Comparison of ENCODE assay signal across 8 cellular contexts in the genomic region with DNA sequence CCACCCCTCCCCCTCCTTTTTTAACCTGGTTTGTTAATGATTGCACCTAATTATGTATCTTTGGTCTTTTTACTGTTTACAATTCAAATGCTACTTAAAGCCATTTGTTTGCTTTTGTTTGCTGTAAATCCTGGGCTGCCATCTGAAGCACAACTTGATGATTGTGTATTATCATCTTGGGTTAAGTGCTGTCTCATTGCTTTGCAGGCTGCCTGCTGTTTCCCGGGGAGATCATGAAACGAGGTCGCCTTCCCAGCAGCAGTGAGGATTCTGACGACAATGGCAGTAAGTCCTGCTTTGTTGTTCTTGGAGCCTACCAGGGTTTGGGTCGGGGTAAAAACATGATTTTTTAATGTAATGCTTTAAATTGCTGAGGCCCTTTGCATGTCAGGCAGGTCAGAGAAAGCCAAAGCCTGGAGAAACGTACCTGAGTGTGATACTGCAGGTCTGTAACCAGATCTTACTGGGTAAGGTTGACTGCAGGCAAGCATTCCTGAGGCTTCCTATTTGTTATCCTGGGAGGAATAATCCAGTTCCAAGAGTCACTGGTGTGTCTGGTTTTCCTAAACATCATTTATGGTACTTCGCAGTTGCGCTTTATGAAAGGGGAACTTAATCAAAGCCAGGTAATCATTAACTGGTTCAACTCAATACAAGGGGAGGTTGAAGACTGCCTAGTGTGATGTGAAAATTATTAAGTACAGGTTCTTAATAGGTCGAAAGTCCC. TPM values are rescaled to one million over a fixed set of nuclear protein-coding genes. Genes with fewer than 3 reads are reported as not detected.
DNase-seq lines count a peak whose midpoint lies in the region; ATAC-seq, FAIRE-seq and TF ChIP-seq lines count a peak whose summit lies in the region.

No MANE protein-coding gene starts in this region.

- H3K27ac Mint-ChIP-seq in activated naive CD4-positive, alpha-beta T cell treated with anti-CD3 and anti-CD28 coated beads, Interleukin-2, amount 50 U/mL, for 72 hours, result peak overlapping the region in 1 of 2 donors; percentile 36

- TF ChIP-seq CTCF in endothelial cell of umbilical vein (IDR thresholded peaks at IDR 0.05; ENCODE audit: extremely low read depth in 1 of 2, insufficient read depth in 1 of 2, low read depth in 1 of 2, low read length in 2 of 2) (no peak), smooth muscle cell (IDR thresholded peaks at IDR 0.05; ENCODE audit: borderline replicate concordance, insufficient read depth, poor library complexity, severe bottlenecking) (no peak)

- H3K9me3 ChIP-seq in endothelial cell of umbilical vein (replicated peaks; ENCODE audit: control insufficient read depth, insufficient read depth, low read length) (no peaks in the 10 kb centered on the region), smooth muscle cell (replicated peaks; ENCODE audit: low read depth) (no peaks in the 10 kb centered on the region)

- dilution Hi-C loops in endothelial cell of umbilical vein (cut with MboI; ENCODE audit: extremely low pct_ligation_motif_present, low sequenced_read_pairs), result no loop called here

- DNase-seq in Ammon's horn (ENCODE audit: low spot score), result peak; percentile 64
- peak; percentile 58 for DNase-seq in NCI-H146 (lab: John Stamatoyannopoulos, UW)
- no peak for DNase-seq in endothelial cell of umbilical vein (ENCODE audit: low read depth, low spot score)
- DNase-seq in smooth muscle cell (lab: John Stamatoyannopoulos, UW; ENCODE audit: unreplicated experiment), result no peak
- no peak for DNase-seq in NCI-H1694 treated with DMSO at 0.1 percent for 48 hours (lab: John Stamatoyannopoulos, UW)
- no peak for DNase-seq in activated naive CD4-positive, alpha-beta T cell treated with anti-CD3 and anti-CD28 coated beads, Interleukin-2, amount 50 U/mL, for 72 hours (ENCODE audit: low spot score in 2 of 2)

- no peak for TF ChIP-seq POLR2A in endothelial cell of umbilical vein (IDR thresholded peaks at IDR 0.05; ENCODE audit: low read depth, low read length)

- CTCF ChIA-PET in endothelial cell of umbilical vein (lab: Charles Lee), result interaction anchor here (0.5 to 1.8 kb wide), 4 partner anchors 8 to 256 kb away, joined by 3 to 5 read pairs (median 4); no protein-coding TSS in a partner anchor

- 32% methylated on average over 9 of the region's 9 CpGs for WGBS in smooth muscle cell (ENCODE audit: low lambda C conversion rate)

- H3K79me2 ChIP-seq in endothelial cell of umbilical vein (ENCODE audit: control insufficient read depth, insufficient read depth, low read length) (peaks cover 89% of the 10 kb centered on the region), smooth muscle cell (ENCODE audit: low read depth) (peaks cover 71% of the 10 kb centered on the region)

- BruUV-seq in endothelial cell of umbilical vein (replicated peaks; lab: Mats Ljungman, UMichigan), result no TSS peak

- no peak overlapping the region for H3K27ac ChIP-seq in endothelial cell of umbilical vein (ENCODE audit: insufficient read depth, low read depth, low read length)
- H3K27ac ChIP-seq in smooth muscle cell (ENCODE audit: low read depth), result peak overlapping the region; percentile 24

- H2AFZ ChIP-seq in endothelial cell of umbilical vein (ENCODE audit: low read depth, low read length) (no peak overlapping the region), smooth muscle cell (ENCODE audit: low read depth) (no peak overlapping the region)

- intact Hi-C loops in endothelial cell of umbilical vein (cut with micrococcal nuclease), result loop anchor here (1.0 kb wide), 1 partner anchor 23 kb away; no protein-coding TSS in a partner anchor

- peaks cover 6% of the 10 kb centered on the region for H3F3A ChIP-seq in smooth muscle cell (ENCODE audit: low read depth)

- no peaks in the 10 kb centered on the region for H3K9me1 ChIP-seq in endothelial cell of umbilical vein (replicated peaks; ENCODE audit: control insufficient read depth, extremely low read depth, insufficient read depth, low read length)

- H4K20me1 ChIP-seq in endothelial cell of umbilical vein (replicated peaks; ENCODE audit: control insufficient read depth, extremely low read depth, insufficient read depth, low read length), result no peaks in the 10 kb centered on the region
- no peaks in the 10 kb centered on the region for H4K20me1 ChIP-seq in smooth muscle cell (ENCODE audit: low read depth)

- H3K4me1 ChIP-seq in endothelial cell of umbilical vein (ENCODE audit: control insufficient read depth, extremely low read depth, insufficient read depth, low read length) (peaks cover 14% of the 10 kb centered on the region), smooth muscle cell (ENCODE audit: low read depth) (peaks cover 16% of the 10 kb centered on the region)

- FAIRE-seq in endothelial cell of umbilical vein (lab: Jason Lieb, UNC), result no peak

- H3K36me3 ChIP-seq in endothelial cell of umbilical vein (ENCODE audit: control insufficient read depth in 2 of 2, extremely low read depth in 1 of 2, insufficient read depth in 2 of 2, low read length in 2 of 2) (peaks cover 5 to 7% of the 10 kb centered on the region in 2 experiments), smooth muscle cell (ENCODE audit: low read depth) (no peaks in the 10 kb centered on the region)

- H3K36me3 Mint-ChIP-seq in activated naive CD4-positive, alpha-beta T cell treated with anti-CD3 and anti-CD28 coated beads, Interleukin-2, amount 50 U/mL, for 72 hours, result peaks cover 8 to 33% of the 10 kb centered on the region in 2 donors

- H3K4me3 ChIP-seq in endothelial cell of umbilical vein (replicated peaks in 1 of 3; ENCODE audit: insufficient read depth in 1 of 3, low read depth in 1 of 3, low read length in 3 of 3) (no peak overlapping the region), smooth muscle cell (peak overlapping the region; percentile 25)

- H3K9ac ChIP-seq in endothelial cell of umbilical vein (replicated peaks; ENCODE audit: extremely low read depth, insufficient read depth, low read length) (no peak overlapping the region), smooth muscle cell (ENCODE audit: low read depth) (no peak overlapping the region)

- peak; percentile 49 for ATAC-seq in GM19372 (IDR thresholded peaks at IDR 0.05; ENCODE audit: low read depth, unreplicated experiment)
- no peak for ATAC-seq in activated naive CD4-positive, alpha-beta T cell treated with anti-CD3 and anti-CD28 coated beads, Interleukin-2, amount 50 U/mL, for 72 hours
- no peak for ATAC-seq in HG03520 (IDR thresholded peaks at IDR 0.05; ENCODE audit: unreplicated experiment)

- H3K27me3 ChIP-seq in endothelial cell of umbilical vein (ENCODE audit: control insufficient read depth in 2 of 2, insufficient read depth in 2 of 2, low read length in 2 of 2) (no peaks in the 10 kb centered on the region), smooth muscle cell (ENCODE audit: low read depth) (no peaks in the 10 kb centered on the region)

- H3K4me2 ChIP-seq in endothelial cell of umbilical vein (ENCODE audit: insufficient read depth, low read length) (peak overlapping the region; percentile 33), smooth muscle cell (peak overlapping the region; percentile 66)

- peaks cover 0 to 3% of the 10 kb centered on the region in 2 donors for H3K9me3 Mint-ChIP-seq in activated naive CD4-positive, alpha-beta T cell treated with anti-CD3 and anti-CD28 coated beads, Interleukin-2, amount 50 U/mL, for 72 hours

- POLR2A ChIA-PET in endothelial cell of umbilical vein (lab: Charles Lee), result no interaction called here

TF ChIP-seq in endothelial cell of umbilical vein, 7 proteins besides CTCF, POLR2A, EP300 and RAD21:
- TF ChIP-seq JUN (IDR thresholded peaks at IDR 0.05; ENCODE audit: borderline replicate concordance, insufficient read depth, insufficient read length, low read depth) (no peak), GATA2 (IDR thresholded peaks at IDR 0.05; ENCODE audit: insufficient read depth, insufficient read length, low read depth, low read length) (no peak), MYC (IDR thresholded peaks at IDR 0.05; ENCODE audit: low read depth, low read length) (no peak), FOS (IDR thresholded peaks at IDR 0.05; ENCODE audit: borderline replicate concordance, insufficient read depth, low read length) (no peak), POLR2AphosphoS5 (IDR thresholded peaks at IDR 0.05; ENCODE audit: insufficient read depth, low read depth, low read length) (no peak), EZH2 (IDR thresholded peaks at IDR 0.05; ENCODE audit: borderline replicate concordance, low read depth, low read length, severe bottlenecking) (no peak)
- TF ChIP-seq, protein P1, sequence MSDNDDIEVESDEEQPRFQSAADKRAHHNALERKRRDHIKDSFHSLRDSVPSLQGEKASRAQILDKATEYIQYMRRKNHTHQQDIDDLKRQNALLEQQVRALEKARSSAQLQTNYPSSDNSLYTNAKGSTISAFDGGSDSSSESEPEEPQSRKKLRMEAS (IDR thresholded peaks at IDR 0.05; ENCODE audit: insufficient read depth, insufficient read length), result no peak

RNA-seq across cellular contexts. Expression of a gene that starts 22.2 kb away (rescaled TPM):
- total RNA-seq in endothelial cell of umbilical vein, result 39.2 and 45.6 TPM in 2 replicates
- polyA plus RNA-seq in endothelial cell of umbilical vein, result 9.9 and 13.6 TPM in 2 replicates
- polyA plus RNA-seq in endothelial cell of umbilical vein (2011; cell fraction: cytosol; rRNA removed), result 14.9 and 16.0 TPM in 2 replicates
- 38.0 and 39.7 TPM in 2 replicates for polyA plus RNA-seq in endothelial cell of umbilical vein (2011; cell fraction: nucleus; rRNA removed)
- polyA plus RNA-seq in endothelial cell of umbilical vein (2012), result 14.3 and 15.8 TPM in 2 replicates
- polyA minus RNA-seq in endothelial cell of umbilical vein, result 39.6 and 46.0 TPM in 2 replicates
- 13.4 TPM for polyA minus RNA-seq in endothelial cell of umbilical vein (2011; cell fraction: cytosol; rRNA and poly(A)+ RNA removed)
- polyA minus RNA-seq in endothelial cell of umbilical vein (2011; cell fraction: nucleus; rRNA and poly(A)+ RNA removed), result 25.9 and 33.0 TPM in 2 replicates
- total RNA-seq in smooth muscle cell, result 9.3 and 9.8 TPM in 2 replicates
- polyA plus RNA-seq in smooth muscle cell, result 6.8 and 7.4 TPM in 2 replicates
- total RNA-seq in activated naive CD4-positive, alpha-beta T cell treated with anti-CD3 and anti-CD28 coated beads, Interleukin-2, amount 50 U/mL, for 72 hours, result 10 to 100 TPM; 28.0 to 51.9 TPM

Comparison
In these comparisons a context has a peak if more than half of its experiments do, and no peak if none do; other contexts are left out.
1. DNase-seq: peak in Ammon's horn (single experiment) and NCI-H146 (single experiment); none in endothelial cell of umbilical vein (single experiment), smooth muscle cell (single experiment), NCI-H1694 treated with DMSO at 0.1 percent for 48 hours (single experiment) and activated naive CD4-positive, alpha-beta T cell treated with anti-CD3 and anti-CD28 coated beads, Interleukin-2, amount 50 U/mL, for 72 hours (0 of 2).